Comparison of ENCODE assay signal across 1 cellular context in genomic region chr17:55320594-55321506, GRCh38.
TF ChIP-seq lines count a peak whose summit lies in the region.

No MANE protein-coding gene starts in this region.

TF ChIP-seq in K562, 482 proteins besides CTCF, POLR2A, EP300 and RAD21:
- no peak for TF ChIP-seq TRIM25 (IDR thresholded peaks at IDR 0.05; ENCODE audit: borderline replicate concordance)
- TF ChIP-seq PRMT5 (CRISPR knock-in tag; IDR thresholded peaks at IDR 0.05), result no peak
- no peak for TF ChIP-seq IFI16 (CRISPR knock-in tag; IDR thresholded peaks at IDR 0.05)
- TF ChIP-seq ZNF24 (IDR thresholded peaks at IDR 0.05), result no peak
- no peak for TF ChIP-seq GMEB1 (CRISPR knock-in tag; IDR thresholded peaks at IDR 0.05)
- no peak for TF ChIP-seq SRSF3 (IDR thresholded peaks at IDR 0.05; ENCODE audit: insufficient read depth, low read length)
- no peak for TF ChIP-seq NR2C2 (CRISPR knock-in tag; IDR thresholded peaks at IDR 0.05)
- no peak for TF ChIP-seq NR2C2 (tag; IDR thresholded peaks at IDR 0.05)
- TF ChIP-seq CLOCK (CRISPR knock-in tag; IDR thresholded peaks at IDR 0.05; ENCODE audit: borderline replicate concordance), result no peak
- TF ChIP-seq ZNF518B (CRISPR knock-in tag; IDR thresholded peaks at IDR 0.05), result no peak
- TF ChIP-seq PHTF2 (CRISPR knock-in tag; IDR thresholded peaks at IDR 0.05), result no peak
- no peak for TF ChIP-seq SNIP1 (IDR thresholded peaks at IDR 0.05; ENCODE audit: low read depth)
- TF ChIP-seq XRCC5 (IDR thresholded peaks at IDR 0.05; ENCODE audit: low read depth, low read length), result no peak
- TF ChIP-seq SETDB1 (IDR thresholded peaks at IDR 0.05; ENCODE audit: low read length), result no peak
- no peak for TF ChIP-seq PHB2 (IDR thresholded peaks at IDR 0.05; ENCODE audit: low read depth)
- no peak for TF ChIP-seq HMGXB4 (CRISPR knock-in tag; IDR thresholded peaks at IDR 0.05)
- no peak for TF ChIP-seq NR2C1 (IDR thresholded peaks at IDR 0.05)
- TF ChIP-seq NR2C1 (tag; IDR thresholded peaks at IDR 0.05), result no peak
- TF ChIP-seq DMBX1 (CRISPR knock-in tag; IDR thresholded peaks at IDR 0.05; ENCODE audit: borderline replicate concordance), result no peak
- no peak for TF ChIP-seq SOX6 (IDR thresholded peaks at IDR 0.05)
- TF ChIP-seq RBM25 (IDR thresholded peaks at IDR 0.05; ENCODE audit: low read depth, low read length, severe bottlenecking), result no peak
- no peak for TF ChIP-seq ZBTB9 (CRISPR knock-in tag; IDR thresholded peaks at IDR 0.05)
